ENCODE assay signal across 1 cellular context in genomic region chr5:157858527-157859226, GRCh38.
TF ChIP-seq lines count a peak whose summit lies in the region.

CLINT1 (minus strand) TSS chr5:157859145; CDS start chr5:157858970, 175 bp downstream.

TF ChIP-seq in SK-N-SH, 30 proteins besides CTCF, POLR2A, EP300 and RAD21 (continued from another document):
- TF ChIP-seq REST (IDR thresholded peaks at IDR 0.05; ENCODE audit: low read depth, low read length) = no peak
- TF ChIP-seq, protein P1, sequence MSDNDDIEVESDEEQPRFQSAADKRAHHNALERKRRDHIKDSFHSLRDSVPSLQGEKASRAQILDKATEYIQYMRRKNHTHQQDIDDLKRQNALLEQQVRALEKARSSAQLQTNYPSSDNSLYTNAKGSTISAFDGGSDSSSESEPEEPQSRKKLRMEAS (IDR thresholded peaks at IDR 0.05; ENCODE audit: low read depth) = no peak; the same call in 1 of the 2 replicates
- TF ChIP-seq CHD2 (IDR thresholded peaks at IDR 0.05; ENCODE audit: low read length, partially characterized antibody) = peak; percentile 61
